Comparison of ENCODE assay signal across 8 cellular contexts in genomic region chr7:38367301-38367700, GRCh38.
DNase-seq lines count a peak whose midpoint lies in the region; ATAC-seq, FAIRE-seq and TF ChIP-seq lines count a peak whose summit lies in the region.

No MANE protein-coding gene starts in this region.

- no peak overlapping the region for H3K4me3 Mint-ChIP-seq in endothelial cell (ENCODE audit: unreplicated experiment)

- no peak overlapping the region for H3K4me3 ChIP-seq in foreskin fibroblast (ENCODE audit: low read depth in 1 of 2, low read length in 2 of 2)

- no peak for FAIRE-seq in HTR-8/SVneo (lab: Jason Lieb, UNC)

- peaks cover 10% of the 10 kb centered on the region for H3K36me3 Mint-ChIP-seq in endothelial cell (ENCODE audit: low read depth, unreplicated experiment)

- DNase-seq in endothelial cell (ENCODE audit: low spot score) = no peak
- DNase-seq in foreskin fibroblast = no peak
- DNase-seq in HTR-8/SVneo (ENCODE audit: insufficient read length, low spot score) = no peak
- DNase-seq in epidermal melanocyte (ENCODE audit: insufficient read length, low spot score) = no peak
- DNase-seq in ACHN = no peak

- TF ChIP-seq CTCF in endothelial cell (IDR thresholded peaks at IDR 0.05; ENCODE audit: unreplicated experiment) = no peak
- no peak for TF ChIP-seq CTCF in foreskin fibroblast (IDR thresholded peaks at IDR 0.05; ENCODE audit: low read depth, low read length)

- peaks cover 74% of the 10 kb centered on the region for H3K4me1 Mint-ChIP-seq in endothelial cell (ENCODE audit: unreplicated experiment)

- H3K9me3 Mint-ChIP-seq in endothelial cell (ENCODE audit: unreplicated experiment) = no peaks in the 10 kb centered on the region

- TF ChIP-seq POLR2A in GM18505 (IDR thresholded peaks at IDR 0.05; ENCODE audit: borderline replicate concordance, extremely low read depth, insufficient read depth, insufficient read length) = no peak

- peak overlapping the region; percentile 62 for H3K27ac Mint-ChIP-seq in endothelial cell (ENCODE audit: unreplicated experiment)

- peaks cover 13% of the 10 kb centered on the region for H3K27me3 Mint-ChIP-seq in endothelial cell (ENCODE audit: unreplicated experiment)

- ATAC-seq in GM18505 (IDR thresholded peaks at IDR 0.05; ENCODE audit: unreplicated experiment) (peak; percentile 54), GM21447 (IDR thresholded peaks at IDR 0.05; ENCODE audit: unreplicated experiment) (peak; percentile 65), HG03460 (IDR thresholded peaks at IDR 0.05; ENCODE audit: unreplicated experiment) (peak; percentile 69)

- in situ Hi-C loops in ACHN (cut with HindIII; ENCODE audit: low pct_ligation_motif_present, low pct_unique_long_range_greater_than_20kb, low sequenced_read_pairs) = no loop called here
